In the genomic region with DNA sequence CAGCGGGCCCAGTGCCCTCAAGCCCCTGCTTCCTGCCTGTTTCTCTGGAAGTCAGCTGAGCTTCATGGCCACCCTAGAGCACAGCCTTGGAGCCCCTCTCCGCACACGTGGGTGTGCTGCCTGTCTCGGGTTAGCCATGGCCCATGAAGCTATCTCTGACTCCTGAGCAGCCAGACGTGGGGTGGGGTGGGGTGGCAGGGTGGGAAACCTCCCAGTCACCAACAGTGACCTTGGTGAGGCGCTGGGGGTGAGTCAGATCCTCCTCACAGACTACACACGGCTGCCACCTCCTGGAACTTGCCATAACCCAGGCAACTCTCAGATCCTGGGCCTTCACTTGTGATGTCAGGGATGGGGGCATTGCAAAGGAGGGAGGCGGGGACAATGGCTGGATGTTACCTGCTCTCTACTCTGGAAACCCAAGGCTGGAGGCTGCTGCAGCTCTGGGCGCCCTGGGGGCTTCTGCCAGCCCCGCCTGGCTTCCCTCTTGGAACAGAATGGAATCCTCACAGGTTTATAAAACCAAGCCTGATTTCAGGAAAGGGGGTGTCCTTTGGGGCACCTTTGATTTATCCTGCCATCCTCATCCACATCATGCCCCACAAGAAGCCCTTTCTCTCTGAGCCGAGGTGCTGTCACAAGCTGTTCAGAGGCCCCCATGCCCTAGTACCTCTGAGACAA, we compare ENCODE assay signal across 9 cellular contexts.
DNase-seq lines count a peak whose midpoint lies in the region; TF ChIP-seq lines count a peak whose summit lies in the region.
"Had no signal": no experiment of that assay in that cellular context is flagged by ENCODE, and none has a peak within 500 bp of the region (broad histone marks: within the 10 kb centered on the region; RNA-seq: fewer than 3 reads in every experiment).

No MANE protein-coding gene starts in this region.

- TF ChIP-seq EP300 in esophagus muscularis mucosa (IDR thresholded peaks at IDR 0.05) = no peak

- H3K4me1 Mint-ChIP-seq in neural crest cell (peaks cover 13% of the 10 kb centered on the region), CD14-positive monocyte (no peaks in the 10 kb centered on the region)
- H3K4me1 Mint-ChIP-seq in activated T-helper 2 cell treated with anti-CD3 and anti-CD28 coated beads, Interferon-gamma antibody, Interleukin-2, Interleukin-4, amounts not matched to agents 10 μg/mL and 5 μg/mL and 100 μg/mL, durations not matched to agents 14 hours and 24 hours and 36 hours (ENCODE audit: low read depth) = no peaks in the 10 kb centered on the region

- DNase-seq in AG20443 (ENCODE audit: low spot score) = peak; percentile 93
- peak; percentile 16 for DNase-seq in GM20000 (ENCODE audit: low spot score)
- DNase-seq in SHP77 (lab: John Stamatoyannopoulos, UW) = peak; percentile 85 to 90
- no peak for DNase-seq in esophagus muscularis mucosa (ENCODE audit: extremely low spot score)
- DNase-seq in neural crest cell (ENCODE audit: low read depth, low spot score) = peak; percentile 44
- no peak for DNase-seq in activated T-helper 2 cell treated with anti-CD3 and anti-CD28 coated beads, Interferon-gamma antibody, Interleukin-2, Interleukin-4, amounts not matched to agents 10 μg/mL and 5 μg/mL and 100 μg/mL, durations not matched to agents 14 hours and 24 hours and 36 hours (ENCODE audit: low spot score)
- no peak for DNase-seq in SKM-1 (lab: John Stamatoyannopoulos, UW; ENCODE audit: unreplicated experiment)
- no peak for DNase-seq in CD14-positive monocyte (ENCODE audit: low spot score)

- no peak overlapping the region for H3K27ac Mint-ChIP-seq in neural crest cell (ENCODE audit: unreplicated experiment)
- no peak overlapping the region for H3K27ac Mint-ChIP-seq in activated T-helper 2 cell treated with anti-CD3 and anti-CD28 coated beads, Interferon-gamma antibody, Interleukin-2, Interleukin-4, amounts not matched to agents 10 μg/mL and 5 μg/mL and 100 μg/mL, durations not matched to agents 14 hours and 24 hours and 36 hours
- H3K27ac Mint-ChIP-seq in CD14-positive monocyte = no peak overlapping the region

- WGBS in esophagus muscularis mucosa = 83% methylated on average over 4 of the region's 11 CpGs

- no peaks in the 10 kb centered on the region for H3K27me3 ChIP-seq in esophagus muscularis mucosa

- no peaks in the 10 kb centered on the region for H3K27me3 Mint-ChIP-seq in neural crest cell (ENCODE audit: low read depth)
- peaks cover 7% of the 10 kb centered on the region for H3K27me3 Mint-ChIP-seq in activated T-helper 2 cell treated with anti-CD3 and anti-CD28 coated beads, Interferon-gamma antibody, Interleukin-2, Interleukin-4, amounts not matched to agents 10 μg/mL and 5 μg/mL and 100 μg/mL, durations not matched to agents 14 hours and 24 hours and 36 hours (ENCODE audit: low read depth)
- peaks cover 5 to 7% (median 6%) of the 10 kb centered on the region in 3 donors for H3K27me3 Mint-ChIP-seq in CD14-positive monocyte (ENCODE audit: low read depth in 3 of 3)

- intact Hi-C loops in esophagus muscularis mucosa (cut with DNase I) (no loop called here), CD14-positive monocyte (cut with micrococcal nuclease) (no loop called here)
- intact Hi-C loops in activated T-helper 2 cell treated with anti-CD3 and anti-CD28 coated beads, Interferon-gamma antibody, Interleukin-2, Interleukin-4, amounts not matched to agents 10 μg/mL and 5 μg/mL and 100 μg/mL, durations not matched to agents 14 hours and 24 hours and 36 hours (cut with micrococcal nuclease) = no loop called here

- TF ChIP-seq CTCF in GM20000 (IDR thresholded peaks at IDR 0.05; ENCODE audit: extremely low read depth, missing control alignments) = no peak
- peak; percentile 29 to 53 (median 38) for TF ChIP-seq CTCF in esophagus muscularis mucosa (IDR thresholded peaks at IDR 0.05)
- peak; percentile 55 for TF ChIP-seq CTCF in neural crest cell (conservative IDR thresholded peaks at IDR 0.05)
- no peak for TF ChIP-seq CTCF in CD14-positive monocyte (IDR thresholded peaks at IDR 0.05)

- H3K4me1 ChIP-seq in esophagus muscularis mucosa = peaks cover 31 to 51% (median 50%) of the 10 kb centered on the region in 4 donors

- no peak overlapping the region for H3K4me3 Mint-ChIP-seq in neural crest cell
- H3K4me3 Mint-ChIP-seq in activated T-helper 2 cell treated with anti-CD3 and anti-CD28 coated beads, Interferon-gamma antibody, Interleukin-2, Interleukin-4, amounts not matched to agents 10 μg/mL and 5 μg/mL and 100 μg/mL, durations not matched to agents 14 hours and 24 hours and 36 hours (ENCODE audit: low read depth) = no peak overlapping the region
- H3K4me3 Mint-ChIP-seq in CD14-positive monocyte = no peak overlapping the region

- H3K36me3 Mint-ChIP-seq in neural crest cell (ENCODE audit: low read depth) = no peaks in the 10 kb centered on the region
- H3K36me3 Mint-ChIP-seq in activated T-helper 2 cell treated with anti-CD3 and anti-CD28 coated beads, Interferon-gamma antibody, Interleukin-2, Interleukin-4, amounts not matched to agents 10 μg/mL and 5 μg/mL and 100 μg/mL, durations not matched to agents 14 hours and 24 hours and 36 hours (ENCODE audit: low read depth) = no peaks in the 10 kb centered on the region
- no peaks in the 10 kb centered on the region for H3K36me3 Mint-ChIP-seq in CD14-positive monocyte

- no peak for TF ChIP-seq POLR2A in esophagus muscularis mucosa (IDR thresholded peaks at IDR 0.05; ENCODE audit: low read depth)

- no peak overlapping the region for H3K4me3 ChIP-seq in esophagus muscularis mucosa

- no peaks in the 10 kb centered on the region for H3K9me3 ChIP-seq in esophagus muscularis mucosa

- H3K9me3 Mint-ChIP-seq in neural crest cell = no peaks in the 10 kb centered on the region
- no peaks in the 10 kb centered on the region for H3K9me3 Mint-ChIP-seq in activated T-helper 2 cell treated with anti-CD3 and anti-CD28 coated beads, Interferon-gamma antibody, Interleukin-2, Interleukin-4, amounts not matched to agents 10 μg/mL and 5 μg/mL and 100 μg/mL, durations not matched to agents 14 hours and 24 hours and 36 hours
- H3K9me3 Mint-ChIP-seq in CD14-positive monocyte = peaks cover 0 to 5% (median 0%) of the 10 kb centered on the region in 7 donors

- no peaks in the 10 kb centered on the region for H3K36me3 ChIP-seq in esophagus muscularis mucosa

- peak overlapping the region; percentile 51 to 68 (median 58) for H3K27ac ChIP-seq in esophagus muscularis mucosa (replicated peaks in 1 of 4)
- H3K27ac ChIP-seq: HL-60 had no signal

Comparison
In these comparisons a context has a peak if more than half of its experiments do, and no peak if none do; other contexts are left out.
1. DNase-seq: peak in AG20443 (single experiment), GM20000 (single experiment), SHP77 (2 of 2) and neural crest cell (single experiment); none in esophagus muscularis mucosa (single experiment), activated T-helper 2 cell treated with anti-CD3 and anti-CD28 coated beads, Interferon-gamma antibody, Interleukin-2, Interleukin-4, amounts not matched to agents 10 μg/mL and 5 μg/mL and 100 μg/mL, durations not matched to agents 14 hours and 24 hours and 36 hours (single experiment), SKM-1 (single experiment) and CD14-positive monocyte (single experiment).
2. CTCF ChIP-seq: peak in esophagus muscularis mucosa (3 of 3) and neural crest cell (single experiment); none in GM20000 (single experiment) and CD14-positive monocyte (single experiment).